Comparison of ENCODE assay signal across 17 cellular contexts in the genomic region with DNA sequence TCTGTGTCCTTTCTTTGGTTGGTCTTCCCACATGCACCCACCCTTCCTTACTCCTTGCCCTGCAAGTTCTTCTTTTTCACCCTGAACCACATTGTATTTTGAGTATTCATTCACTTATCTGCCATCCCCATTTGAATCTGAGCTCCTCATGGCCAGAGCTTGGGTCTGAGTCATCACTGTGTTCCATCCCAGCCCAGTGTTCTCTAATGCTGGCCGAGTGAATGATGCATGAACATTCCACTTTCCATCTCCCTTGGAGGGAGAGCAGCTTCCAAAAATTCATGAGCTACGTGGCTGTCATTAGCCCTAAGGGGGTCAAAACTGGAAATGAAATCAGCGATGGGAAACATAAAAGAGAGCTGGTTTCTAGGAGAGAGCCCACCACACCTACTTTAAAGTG.
DNase-seq lines count a peak whose midpoint lies in the region; ATAC-seq and TF ChIP-seq lines count a peak whose summit lies in the region.
"Had no signal": no experiment of that assay in that cellular context is flagged by ENCODE, and none has a peak within 500 bp of the region (broad histone marks: within the 10 kb centered on the region; RNA-seq: fewer than 3 reads in every experiment).

No MANE protein-coding gene starts in this region.

- no peak overlapping the region for H3K4me2 ChIP-seq in OCI-LY7 (ENCODE audit: low read length)

- ATAC-seq in left lung (peak; percentile 57), HG03196 (IDR thresholded peaks at IDR 0.05; ENCODE audit: unreplicated experiment) (no peak)
- ATAC-seq: HepG2, mucosa of descending colon, upper lobe of right lung had no signal

- H3K9me2 ChIP-seq in OCI-LY7 (ENCODE audit: insufficient read depth, low read length), result no peaks in the 10 kb centered on the region

- H3K4me1 Mint-ChIP-seq in activated T-cell treated with anti-CD3 and anti-CD28 coated beads, Interleukin-2, amount 50 U/mL, for 24 hours (ENCODE audit: low read depth), result no peaks in the 10 kb centered on the region
- H3K4me1 Mint-ChIP-seq: activated B cell treated with CpG ODN at 0.5 μM for 24 hours; activated naive CD8-positive, alpha-beta T cell treated with anti-CD3 and anti-CD28 coated beads for 36 hours had no signal

- H3K27me3 ChIP-seq in BJ (ENCODE audit: control insufficient read depth, insufficient read depth, low read length) (no peaks in the 10 kb centered on the region), left lung (peaks cover 0 to 11% of the 10 kb centered on the region in 2 donors)
- H3K27me3 ChIP-seq: upper lobe of right lung had no signal

- H3K4me1 ChIP-seq in left lung (no peaks in the 10 kb centered on the region), OCI-LY7 (ENCODE audit: insufficient read depth, low read length, poor library complexity, severe bottlenecking) (no peaks in the 10 kb centered on the region)
- H3K4me1 ChIP-seq: prostate gland, upper lobe of right lung had no signal

- H4K20me1 ChIP-seq in OCI-LY7 (ENCODE audit: insufficient read depth, low read length), result no peaks in the 10 kb centered on the region

- no peak overlapping the region for H3K4me3 ChIP-seq in BJ (ENCODE audit: low read depth, low read length)
- no peak overlapping the region for H3K4me3 ChIP-seq in choroid plexus epithelial cell (ENCODE audit: low read depth, low read length)
- no peak overlapping the region for H3K4me3 ChIP-seq in left lung
- no peak overlapping the region for H3K4me3 ChIP-seq in OCI-LY7 (ENCODE audit: low read depth, low read length, poor library complexity, severe bottlenecking)
- H3K4me3 ChIP-seq: mucosa of descending colon, prostate gland, upper lobe of right lung had no signal

- peaks cover 34% of the 10 kb centered on the region for H3K27me3 Mint-ChIP-seq in activated T-cell treated with anti-CD3 and anti-CD28 coated beads, Interleukin-2, amount 50 U/mL, for 24 hours

- intact Hi-C loops in left lung (cut with DNase I), result no loop called here
- intact Hi-C loops in OCI-LY7 (cut with micrococcal nuclease; ENCODE audit: unreplicated experiment), result no loop called here

- no TSS peak for BruUV-seq in OCI-LY7 (replicated peaks; lab: Mats Ljungman, UMichigan)

- POLR2A ChIA-PET in BJ (lab: Charles Lee), result no interaction called here
- POLR2A ChIA-PET in OCI-LY7 (lab: Charles Lee), result no interaction called here

- H3K9me3 ChIP-seq in left lung (peaks cover 0 to 4% of the 10 kb centered on the region in 2 donors), OCI-LY7 (ENCODE audit: low read length) (no peaks in the 10 kb centered on the region)
- H3K9me3 ChIP-seq: mucosa of descending colon, prostate gland, upper lobe of right lung had no signal

- H3K9me3 Mint-ChIP-seq in activated T-cell treated with anti-CD3 and anti-CD28 coated beads, Interleukin-2, amount 50 U/mL, for 24 hours, result no peaks in the 10 kb centered on the region

- DNase-seq in BJ (ENCODE audit: low read depth) (peak; percentile 29), M059J (ENCODE audit: low read depth) (peak; percentile 84), choroid plexus epithelial cell (ENCODE audit: low read depth) (peak; percentile 51), left lung (no peak), OCI-LY7 (ENCODE audit: low spot score) (no peak), activated T-cell treated with anti-CD3 and anti-CD28 coated beads for 4 hours (no peak)
- no peak for DNase-seq in activated T-cell treated with anti-CD3 and anti-CD28 coated beads, Interleukin-2, amount 50 U/mL, for 24 hours
- DNase-seq: activated B cell treated with CpG ODN at 0.5 μM for 24 hours; activated naive CD8-positive, alpha-beta T cell treated with anti-CD3 and anti-CD28 coated beads for 36 hours; mucosa of descending colon; NCI-H1092 treated with DMSO at 0.1 percent for 48 hours; NCI-H2227 treated with DMSO at 0.1 percent for 48 hours; upper lobe of right lung had no signal

- TF ChIP-seq CTCF in BJ (IDR thresholded peaks at IDR 0.05; ENCODE audit: insufficient read depth, low read depth, low read length) (no peak), choroid plexus epithelial cell (conservative IDR thresholded peaks at IDR 0.05; ENCODE audit: low read depth, low read length) (no peak), left lung (IDR thresholded peaks at IDR 0.05) (no peak), OCI-LY7 (conservative IDR thresholded peaks at IDR 0.05; ENCODE audit: low read length) (no peak)

- H3K4me3 Mint-ChIP-seq in activated T-cell treated with anti-CD3 and anti-CD28 coated beads, Interleukin-2, amount 50 U/mL, for 24 hours, result no peak overlapping the region
- H3K4me3 Mint-ChIP-seq: activated B cell treated with CpG ODN at 0.5 μM for 24 hours; activated naive CD8-positive, alpha-beta T cell treated with anti-CD3 and anti-CD28 coated beads for 36 hours had no signal

- H3K36me3 Mint-ChIP-seq in activated T-cell treated with anti-CD3 and anti-CD28 coated beads, Interleukin-2, amount 50 U/mL, for 24 hours (ENCODE audit: low read depth), result no peaks in the 10 kb centered on the region
- H3K36me3 Mint-ChIP-seq: activated naive CD8-positive, alpha-beta T cell treated with anti-CD3 and anti-CD28 coated beads for 36 hours had no signal

- no peaks in the 10 kb centered on the region for H3K36me3 ChIP-seq in BJ (ENCODE audit: control insufficient read depth, insufficient read depth, low read length)
- H3K36me3 ChIP-seq in left lung, result no peaks in the 10 kb centered on the region
- H3K36me3 ChIP-seq in OCI-LY7 (ENCODE audit: insufficient read depth, low read length), result no peaks in the 10 kb centered on the region
- H3K36me3 ChIP-seq: prostate gland, upper lobe of right lung had no signal

- H2AFZ ChIP-seq in OCI-LY7 (ENCODE audit: low read length), result no peak overlapping the region

- H3K79me2 ChIP-seq in OCI-LY7 (ENCODE audit: insufficient read depth, low read depth, low read length), result no peaks in the 10 kb centered on the region

- CTCF ChIA-PET in BJ (lab: Yijun Ruan, JAX) (interaction anchor here (0.6 to 1.4 kb wide), 5 partner anchors 9 to 1704 kb away, joined by 3 to 5 read pairs (median 3); no protein-coding TSS in a partner anchor), OCI-LY7 (lab: Charles Lee; ENCODE audit: unreplicated experiment) (no interaction called here)

- no peak overlapping the region for H3K27ac Mint-ChIP-seq in activated T-cell treated with anti-CD3 and anti-CD28 coated beads, Interleukin-2, amount 50 U/mL, for 24 hours
- H3K27ac Mint-ChIP-seq: activated B cell treated with CpG ODN at 0.5 μM for 24 hours; activated naive CD8-positive, alpha-beta T cell treated with anti-CD3 and anti-CD28 coated beads for 36 hours had no signal

- H3K27ac ChIP-seq in left lung (no peak overlapping the region), OCI-LY7 (ENCODE audit: low read depth, low read length, poor library complexity, severe bottlenecking) (no peak overlapping the region)
- H3K27ac ChIP-seq: C4-2B, prostate gland, upper lobe of right lung had no signal

Comparison
In these comparisons a context has a peak if more than half of its experiments do, and no peak if none do; other contexts are left out.
1. DNase-seq: peak in BJ (single experiment), M059J (single experiment) and choroid plexus epithelial cell (single experiment); none in left lung (0 of 2), OCI-LY7 (single experiment), activated T-cell treated with anti-CD3 and anti-CD28 coated beads, Interleukin-2, amount 50 U/mL, for 24 hours (single experiment) and activated T-cell treated with anti-CD3 and anti-CD28 coated beads for 4 hours (single experiment).